15 cellular contexts compared by ENCODE assay signal in genomic region chr5:114435885-114436299, GRCh38.
DNase-seq lines count a peak whose midpoint lies in the region; ATAC-seq, FAIRE-seq and TF ChIP-seq lines count a peak whose summit lies in the region.
"Had no signal": no experiment of that assay in that cellular context is flagged by ENCODE, and none has a peak within 500 bp of the region (broad histone marks: within the 10 kb centered on the region; RNA-seq: fewer than 3 reads in every experiment).

No MANE protein-coding gene starts in this region.

- peak; percentile 57 for FAIRE-seq in GM12892 (lab: Jason Lieb, UNC)

- in situ Hi-C loops in brain microvascular endothelial cell (cut with HindIII; ENCODE audit: low pct_ligation_motif_present, low sequenced_read_pairs) = no loop called here

- DNase-seq in GM12892 (ENCODE audit: insufficient read length) (no peak), brain microvascular endothelial cell (no peak), NCI-H345 (lab: John Stamatoyannopoulos, UW) (no peak), SJCRH30 (no peak), GM10266 (ENCODE audit: extremely low spot score) (no peak)
- DNase-seq: ACHN, erythroblast, MG63, NCI-H226, upper lobe of right lung had no signal

- H3K36me3 ChIP-seq in brain microvascular endothelial cell (replicated peaks) (no peaks in the 10 kb centered on the region), SJCRH30 (no peaks in the 10 kb centered on the region)
- H3K36me3 ChIP-seq: MG63, upper lobe of right lung had no signal

- ATAC-seq in GM19351 (IDR thresholded peaks at IDR 0.05; ENCODE audit: unreplicated experiment) = peak; percentile 88
- peak; percentile 70 for ATAC-seq in HG02623 (IDR thresholded peaks at IDR 0.05; ENCODE audit: unreplicated experiment)
- ATAC-seq in HG03378 (IDR thresholded peaks at IDR 0.05; ENCODE audit: unreplicated experiment) = peak; percentile 88
- ATAC-seq: activated naive CD4-positive, alpha-beta T cell treated with anti-CD3 and anti-CD28 coated beads, Interleukin-2, amount 50 U/mL, for 72 hours; upper lobe of right lung had no signal

- H3K4me3 ChIP-seq in brain microvascular endothelial cell (ENCODE audit: low read depth, low read length) = no peak overlapping the region
- H3K4me3 ChIP-seq in SJCRH30 = no peak overlapping the region
- H3K4me3 ChIP-seq: MG63, upper lobe of right lung had no signal

- no peak for TF ChIP-seq CTCF in brain microvascular endothelial cell (IDR thresholded peaks at IDR 0.05; ENCODE audit: low read depth, low read length, missing control alignments)
- no peak for TF ChIP-seq CTCF in GM10266 (IDR thresholded peaks at IDR 0.05; ENCODE audit: control insufficient read depth, insufficient read depth, low read depth, missing control alignments)

- peaks cover 7% of the 10 kb centered on the region; the same call in 1 of the 2 replicates for H3K4me1 ChIP-seq in SJCRH30
- H3K4me1 ChIP-seq: parathyroid adenoma, upper lobe of right lung had no signal

- H3K27me3 ChIP-seq in brain microvascular endothelial cell (replicated peaks) (no peaks in the 10 kb centered on the region), SJCRH30 (no peaks in the 10 kb centered on the region)
- H3K27me3 ChIP-seq: upper lobe of right lung had no signal

- H3K9me3 ChIP-seq in SJCRH30 (replicated peaks) = no peaks in the 10 kb centered on the region
- H3K9me3 ChIP-seq: MG63, upper lobe of right lung had no signal

- H3K27ac ChIP-seq in brain microvascular endothelial cell (no peak overlapping the region), SJCRH30 (no peak overlapping the region)
- H3K27ac ChIP-seq: parathyroid adenoma, upper lobe of right lung had no signal

- no peak for TF ChIP-seq POLR2A in GM12892 (IDR thresholded peaks at IDR 0.05; ENCODE audit: low read depth, low read length)
